In the genomic region with DNA sequence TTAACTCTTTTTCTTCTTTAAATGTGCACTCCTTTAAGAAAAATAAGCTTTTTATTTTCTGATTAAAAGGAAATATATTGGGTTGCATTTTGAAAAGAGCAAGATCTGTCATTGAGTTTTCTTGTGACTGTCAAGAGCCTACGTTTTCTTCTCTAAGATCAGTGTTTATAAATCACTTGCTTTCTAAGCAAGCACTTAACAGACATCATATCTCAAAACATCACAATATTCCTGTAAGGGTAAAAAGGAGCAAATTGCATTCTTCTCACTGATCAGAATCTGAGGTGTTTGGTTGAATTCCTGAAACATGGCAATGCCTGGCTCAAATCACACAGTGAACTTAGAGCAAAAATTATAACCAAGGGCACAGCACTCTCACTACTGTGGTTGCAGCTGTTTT, we compare ENCODE assay signal across 27 cellular contexts.
A peak's percentile ranks its signal among the peaks of the same experiment; 100 is the strongest.
DNase-seq lines count a peak whose midpoint lies in the region; TF ChIP-seq lines count a peak whose summit lies in the region.
"Had no signal": no experiment of that assay in that cellular context is flagged by ENCODE, and none has a peak within 500 bp of the region (broad histone marks: within the 10 kb centered on the region; RNA-seq: fewer than 3 reads in every experiment).

No MANE protein-coding gene starts in this region.

- H3K79me2 ChIP-seq in neural cell (replicated peaks; ENCODE audit: insufficient read depth, low read length), result no peaks in the 10 kb centered on the region

- H2AFZ ChIP-seq in neural cell (ENCODE audit: low read depth, low read length), result no peak overlapping the region

- no peaks in the 10 kb centered on the region for H3K27me3 ChIP-seq in neural cell (ENCODE audit: insufficient read depth, low read depth, low read length)
- H3K27me3 ChIP-seq: BE2C; BLaER1; BLaER1 treated with 17β-estradiol and CSF1 and Interleukin-3, amounts not matched to agents 10 nM and 100 nM had no signal

- no peak for TF ChIP-seq RAD21 in neural cell (conservative IDR thresholded peaks at IDR 0.05)

- H3K9ac ChIP-seq in neural cell (ENCODE audit: low read length), result no peak overlapping the region
- H3K9ac ChIP-seq: BLaER1; BLaER1 treated with 17β-estradiol and CSF1 and Interleukin-3, amounts not matched to agents 10 nM and 100 nM had no signal

- TF ChIP-seq CTCF in neural cell (IDR thresholded peaks at IDR 0.05; ENCODE audit: poor library complexity, severe bottlenecking), result no peak

- H3K4me3 ChIP-seq in neural cell (ENCODE audit: low read length), result no peak overlapping the region
- H3K4me3 ChIP-seq: A549; BLaER1; BLaER1 treated with 17β-estradiol and CSF1 and Interleukin-3, amounts not matched to agents 10 nM and 100 nM had no signal

- H3K36me3 ChIP-seq in neural cell (ENCODE audit: insufficient read depth, low read length), result no peaks in the 10 kb centered on the region
- H3K36me3 ChIP-seq: BE2C; BLaER1; BLaER1 treated with 17β-estradiol and CSF1 and Interleukin-3, amounts not matched to agents 10 nM and 100 nM had no signal

- no peak for DNase-seq in foreskin melanocyte
- DNase-seq: 8988T; ACHN; AML-193; BE2C; C1 segment of cervical spinal cord; Caco-2; Calu3; CD4-positive, alpha-beta memory T cell; CD4-positive, alpha-beta T cell; CD4-positive, CD25-positive, alpha-beta regulatory T cell; CD8-positive, alpha-beta memory T cell; CD8-positive, alpha-beta T cell; COR-L47; DMS 273 treated with DMSO at 0.1 percent for 48 hours; DMS153; DMS53; DMS79; DMS79 treated with DMSO at 0.1 percent for 48 hours; DND-41; EL had no signal

- no peak overlapping the region for H3K4me2 ChIP-seq in neural cell (ENCODE audit: low read length)
- H3K4me2 ChIP-seq: A549; BLaER1; BLaER1 treated with 17β-estradiol and CSF1 and Interleukin-3, amounts not matched to agents 10 nM and 100 nM had no signal

- no peaks in the 10 kb centered on the region for H3F3A ChIP-seq in neural cell (ENCODE audit: insufficient read depth, low read length, poor library complexity, severe bottlenecking)

- peak; percentile 71 for TF ChIP-seq EP300 in neural cell (conservative IDR thresholded peaks at IDR 0.05; ENCODE audit: poor library complexity, severe bottlenecking)

- H3K9me3 ChIP-seq in neural cell (ENCODE audit: low read length), result no peaks in the 10 kb centered on the region
- H3K9me3 ChIP-seq: A549, BE2C, Caco-2 had no signal

- H3K9me2 ChIP-seq in neural cell (ENCODE audit: insufficient read depth, low read length), result no peaks in the 10 kb centered on the region

- no peak overlapping the region for H3K27ac ChIP-seq in neural cell (ENCODE audit: low read length)
- H3K27ac ChIP-seq: 22Rv1; A549; BLaER1; BLaER1 treated with 17β-estradiol and CSF1 and Interleukin-3, amounts not matched to agents 10 nM and 100 nM; C4-2B had no signal

- no peaks in the 10 kb centered on the region for H4K20me1 ChIP-seq in neural cell (ENCODE audit: insufficient read depth)
- H4K20me1 ChIP-seq: BLaER1; BLaER1 treated with 17β-estradiol and CSF1 and Interleukin-3, amounts not matched to agents 10 nM and 100 nM had no signal

TF ChIP-seq in neural cell, 6 proteins besides CTCF, POLR2A, EP300 and RAD21:
- TF ChIP-seq EZH2 (IDR thresholded peaks at IDR 0.05; ENCODE audit: borderline replicate concordance, insufficient read depth, low read length, poor library complexity, severe bottlenecking), result no peak
- no peak for TF ChIP-seq SMC3 (conservative IDR thresholded peaks at IDR 0.05; ENCODE audit: poor library complexity)
- TF ChIP-seq, protein P1, sequence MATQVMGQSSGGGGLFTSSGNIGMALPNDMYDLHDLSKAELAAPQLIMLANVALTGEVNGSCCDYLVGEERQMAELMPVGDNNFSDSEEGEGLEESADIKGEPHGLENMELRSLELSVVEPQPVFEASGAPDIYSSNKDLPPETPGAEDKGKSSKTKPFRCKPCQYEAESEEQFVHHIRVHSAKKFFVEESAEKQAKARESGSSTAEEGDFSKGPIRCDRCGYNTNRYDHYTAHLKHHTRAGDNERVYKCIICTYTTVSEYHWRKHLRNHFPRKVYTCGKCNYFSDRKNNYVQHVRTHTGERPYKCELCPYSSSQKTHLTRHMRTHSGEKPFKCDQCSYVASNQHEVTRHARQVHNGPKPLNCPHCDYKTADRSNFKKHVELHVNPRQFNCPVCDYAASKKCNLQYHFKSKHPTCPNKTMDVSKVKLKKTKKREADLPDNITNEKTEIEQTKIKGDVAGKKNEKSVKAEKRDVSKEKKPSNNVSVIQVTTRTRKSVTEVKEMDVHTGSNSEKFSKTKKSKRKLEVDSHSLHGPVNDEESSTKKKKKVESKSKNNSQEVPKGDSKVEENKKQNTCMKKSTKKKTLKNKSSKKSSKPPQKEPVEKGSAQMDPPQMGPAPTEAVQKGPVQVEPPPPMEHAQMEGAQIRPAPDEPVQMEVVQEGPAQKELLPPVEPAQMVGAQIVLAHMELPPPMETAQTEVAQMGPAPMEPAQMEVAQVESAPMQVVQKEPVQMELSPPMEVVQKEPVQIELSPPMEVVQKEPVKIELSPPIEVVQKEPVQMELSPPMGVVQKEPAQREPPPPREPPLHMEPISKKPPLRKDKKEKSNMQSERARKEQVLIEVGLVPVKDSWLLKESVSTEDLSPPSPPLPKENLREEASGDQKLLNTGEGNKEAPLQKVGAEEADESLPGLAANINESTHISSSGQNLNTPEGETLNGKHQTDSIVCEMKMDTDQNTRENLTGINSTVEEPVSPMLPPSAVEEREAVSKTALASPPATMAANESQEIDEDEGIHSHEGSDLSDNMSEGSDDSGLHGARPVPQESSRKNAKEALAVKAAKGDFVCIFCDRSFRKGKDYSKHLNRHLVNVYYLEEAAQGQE (IDR thresholded peaks at IDR 0.05; ENCODE audit: borderline replicate concordance), result peak; percentile 19
- peak; percentile 61 for TF ChIP-seq POLR2AphosphoS5 (IDR thresholded peaks at IDR 0.05)
TF ChIP-seq in neural cell: peak in this region for 2.
